24 cellular contexts compared by ENCODE assay signal in the genomic region with DNA sequence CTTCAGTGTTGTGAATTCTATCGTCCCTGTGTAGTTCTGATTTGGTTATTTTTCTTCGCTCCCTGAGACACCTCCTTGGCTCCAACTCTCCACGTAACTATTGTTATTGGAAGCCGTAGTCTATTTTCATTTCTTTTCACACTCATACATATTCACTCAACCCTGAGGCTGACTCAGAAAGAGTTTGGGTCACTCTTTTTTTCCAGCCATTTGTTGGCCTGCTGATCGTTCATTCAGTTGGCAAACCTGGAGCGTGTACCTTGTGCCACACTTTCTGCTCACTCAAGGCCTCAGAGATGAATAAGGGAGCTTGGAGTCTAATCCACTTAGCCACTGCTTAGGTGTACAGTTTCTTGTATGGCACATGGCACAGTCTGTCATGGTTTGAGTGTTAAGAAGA. TPM values are rescaled to one million over a fixed set of nuclear protein-coding genes. Genes with fewer than 3 reads are reported as not detected.
DNase-seq lines count a peak whose midpoint lies in the region; ATAC-seq and TF ChIP-seq lines count a peak whose summit lies in the region.
"Had no signal": no experiment of that assay in that cellular context is flagged by ENCODE, and none has a peak within 500 bp of the region (broad histone marks: within the 10 kb centered on the region; RNA-seq: fewer than 3 reads in every experiment).

No MANE protein-coding gene starts in this region.

- peaks cover 61% of the 10 kb centered on the region for H3K4me1 Mint-ChIP-seq in central memory CD8-positive, alpha-beta T cell
- peaks cover 56 to 63% of the 10 kb centered on the region in 2 donors for H3K4me1 Mint-ChIP-seq in natural killer cell

- peaks cover 47 to 85% of the 10 kb centered on the region in 2 donors for H3K4me1 ChIP-seq in thoracic aorta (ENCODE audit: control insufficient read depth in 1 of 2, low read depth in 2 of 2)

- no peak for TF ChIP-seq POLR2A in erythroblast (IDR thresholded peaks at IDR 0.05; ENCODE audit: low read length)

- no peaks in the 10 kb centered on the region for H3K27me3 ChIP-seq in thoracic aorta (replicated peaks; ENCODE audit: insufficient read depth)
- H3K27me3 ChIP-seq: adrenal gland, heart right ventricle, spleen had no signal

- H3K9me3 ChIP-seq in thoracic aorta = no peaks in the 10 kb centered on the region
- H3K9me3 ChIP-seq: adrenal gland, heart right ventricle, spleen had no signal

- no peak for ATAC-seq in central memory CD8-positive, alpha-beta T cell (replicated peaks; ENCODE audit: extremely low read depth, poor library complexity, severe bottlenecking)
- ATAC-seq in natural killer cell (no peak), thoracic aorta (ENCODE audit: insufficient number of reproducible peaks, low FRiP score, low read depth) (peak; percentile 32)
- ATAC-seq: heart right ventricle had no signal

- H3K27me3 Mint-ChIP-seq in central memory CD8-positive, alpha-beta T cell = no peaks in the 10 kb centered on the region
- H3K27me3 Mint-ChIP-seq in natural killer cell (ENCODE audit: low read depth in 2 of 2) = no peaks in the 10 kb centered on the region

- peaks cover 27% of the 10 kb centered on the region for H3K36me3 Mint-ChIP-seq in central memory CD8-positive, alpha-beta T cell (ENCODE audit: insufficient read depth)
- peaks cover 16% of the 10 kb centered on the region for H3K36me3 Mint-ChIP-seq in natural killer cell

- peak overlapping the region; percentile 79 to 81 for H3K27ac ChIP-seq in thoracic aorta
- H3K27ac ChIP-seq: adrenal gland, C4-2B, epithelial cell of prostate, heart right ventricle, VCaP had no signal

- DNase-seq in NCI-H82 treated with DMSO at 0.1 percent for 48 hours (lab: John Stamatoyannopoulos, UW; ENCODE audit: unreplicated experiment) (peak; percentile 79), natural killer cell (no peak), thoracic aorta (ENCODE audit: low spot score) (peak; percentile 34), D341Med (ENCODE audit: low spot score) (no peak), erythroblast (lab: John Stamatoyannopoulos, UW) (no peak), COR-L47 (lab: John Stamatoyannopoulos, UW) (no peak)
- no peak for DNase-seq in central memory CD8-positive, alpha-beta T cell (ENCODE audit: low spot score in 2 of 2)
- DNase-seq: activated gamma-delta T cell treated with Interleukin-2 at 50 U/mL for 16 hours; adrenal gland; caudate nucleus; heart right ventricle; KG1; mesendoderm; MM.1S; NCI-H1417; NCI-H2081 treated with DMSO at 0.1 percent for 48 hours; NCI-H446; retina; spleen; stimulated activated CD4-positive, alpha-beta T cell treated with anti-CD3 and anti-CD28 coated beads, Interleukin-4, amount 100 ng/mL, for 1 hour; stimulated activated naive CD4-positive, alpha-beta T cell had no signal

- no peak overlapping the region for H3K4me3 Mint-ChIP-seq in central memory CD8-positive, alpha-beta T cell
- no peak overlapping the region for H3K4me3 Mint-ChIP-seq in natural killer cell

- H3K36me3 ChIP-seq in thoracic aorta = peaks cover 13% of the 10 kb centered on the region

- intact Hi-C loops in natural killer cell (cut with micrococcal nuclease) = no loop called here

- H3K4me3 ChIP-seq in thoracic aorta = no peak overlapping the region
- H3K4me3 ChIP-seq: adrenal gland, heart right ventricle, spleen had no signal

- H3K27ac Mint-ChIP-seq in central memory CD8-positive, alpha-beta T cell (ENCODE audit: low read depth) = peak overlapping the region; percentile 64
- H3K27ac Mint-ChIP-seq in natural killer cell = peak overlapping the region; percentile 26 to 61

- TF ChIP-seq CTCF in natural killer cell (IDR thresholded peaks at IDR 0.05) (no peak), thoracic aorta (IDR thresholded peaks at IDR 0.05) (no peak)

- H3K9me3 Mint-ChIP-seq in central memory CD8-positive, alpha-beta T cell = no peaks in the 10 kb centered on the region
- H3K9me3 Mint-ChIP-seq in natural killer cell = no peaks in the 10 kb centered on the region

RNA-seq across cellular contexts. Expression of a gene that starts 22.4 kb away (rescaled TPM):
- total RNA-seq in natural killer cell = 10 to 100 TPM; 46.6 to 56.5 (median 49.6) TPM
- 10 to 100 TPM; 72.6 to 89.5 TPM for total RNA-seq in thoracic aorta

Comparison
In these comparisons a context has a peak if more than half of its experiments do, and no peak if none do; other contexts are left out.
1. DNase-seq: peak in NCI-H82 treated with DMSO at 0.1 percent for 48 hours (single experiment) and thoracic aorta (single experiment); none in central memory CD8-positive, alpha-beta T cell (0 of 2), natural killer cell (single experiment), D341Med (single experiment), erythroblast (0 of 2) and COR-L47 (single experiment).